ENCODE assay signal across 8 cellular contexts in genomic region chr17:46922487-46922803, GRCh38. TPM values are rescaled to one million over a fixed set of nuclear protein-coding genes. Genes with fewer than 3 reads are reported as not detected.
DNase-seq lines count a peak whose midpoint lies in the region; ATAC-seq, FAIRE-seq and TF ChIP-seq lines count a peak whose summit lies in the region.

No MANE protein-coding gene starts in this region.

- peak overlapping the region; percentile 81 to 96 (median 86) for H3K4me3 ChIP-seq in BLaER1 treated with 17β-estradiol and CSF1 and Interleukin-3, amounts not matched to agents 10 nM and 100 nM
- H3K4me3 ChIP-seq in OCI-LY7 (ENCODE audit: low read depth, low read length, poor library complexity, severe bottlenecking) (peak overlapping the region; percentile 86), endothelial cell of umbilical vein (replicated peaks in 1 of 3; ENCODE audit: insufficient read depth in 1 of 3, low read depth in 1 of 3, low read length in 3 of 3) (peak overlapping the region; percentile 48 to 94 (median 82)), neural cell (ENCODE audit: low read length) (peak overlapping the region; percentile 98)

- intact Hi-C loops in OCI-LY7 (cut with micrococcal nuclease; ENCODE audit: unreplicated experiment) = no loop called here
- intact Hi-C loops in endothelial cell of umbilical vein (cut with micrococcal nuclease) = no loop called here

- peak overlapping the region; percentile 87 to 98 (median 95) for H3K27ac ChIP-seq in BLaER1 treated with 17β-estradiol and CSF1 and Interleukin-3, amounts not matched to agents 10 nM and 100 nM
- H3K27ac ChIP-seq in OCI-LY7 (ENCODE audit: low read depth, low read length, poor library complexity, severe bottlenecking) = peak overlapping the region; percentile 75
- peak overlapping the region; percentile 84 for H3K27ac ChIP-seq in endothelial cell of umbilical vein (ENCODE audit: insufficient read depth, low read depth, low read length)
- H3K27ac ChIP-seq in neural cell (ENCODE audit: low read length) = peak overlapping the region; percentile 98

- TF ChIP-seq RAD21 in neural cell (conservative IDR thresholded peaks at IDR 0.05) = no peak

- DNase-seq in OCI-LY7 (ENCODE audit: low spot score) (no peak), endothelial cell of umbilical vein (ENCODE audit: low read depth, low spot score) (no peak), SW 1271 (lab: John Stamatoyannopoulos, UW) (no peak)

- H4K20me1 ChIP-seq in BLaER1 treated with 17β-estradiol and CSF1 and Interleukin-3, amounts not matched to agents 10 nM and 100 nM = peaks cover 24 to 44% (median 31%) of the 10 kb centered on the region in 11 experiments
- H4K20me1 ChIP-seq in OCI-LY7 (ENCODE audit: insufficient read depth, low read length) (peaks cover 4% of the 10 kb centered on the region; the same call in 1 of the 2 replicates), endothelial cell of umbilical vein (replicated peaks; ENCODE audit: control insufficient read depth, extremely low read depth, insufficient read depth, low read length) (peaks cover 3% of the 10 kb centered on the region), neural cell (ENCODE audit: insufficient read depth) (no peaks in the 10 kb centered on the region)

- no peak for FAIRE-seq in endothelial cell of umbilical vein (lab: Jason Lieb, UNC)

- H3F3A ChIP-seq in neural cell (ENCODE audit: insufficient read depth, low read length, poor library complexity, severe bottlenecking) = no peaks in the 10 kb centered on the region

- H3K4me2 ChIP-seq in BLaER1 treated with 17β-estradiol and CSF1 and Interleukin-3, amounts not matched to agents 10 nM and 100 nM = peak overlapping the region; percentile 41 to 93 (median 86)
- H3K4me2 ChIP-seq in OCI-LY7 (ENCODE audit: low read length) (peak overlapping the region; percentile 71), endothelial cell of umbilical vein (ENCODE audit: insufficient read depth, low read length) (peak overlapping the region; percentile 56), neural cell (ENCODE audit: low read length) (peak overlapping the region; percentile 80)

- TF ChIP-seq EP300 in neural cell (conservative IDR thresholded peaks at IDR 0.05; ENCODE audit: poor library complexity, severe bottlenecking) = no peak

- H3K9ac ChIP-seq in BLaER1 treated with 17β-estradiol and CSF1 and Interleukin-3, amounts not matched to agents 10 nM and 100 nM = peak overlapping the region; percentile 88 to 96 (median 93)
- H3K9ac ChIP-seq in endothelial cell of umbilical vein (replicated peaks; ENCODE audit: extremely low read depth, insufficient read depth, low read length) (peak overlapping the region; percentile 87), neural cell (ENCODE audit: low read length) (peak overlapping the region; percentile 86)

- no peak for TF ChIP-seq POLR2A in endothelial cell of umbilical vein (IDR thresholded peaks at IDR 0.05; ENCODE audit: low read depth, low read length)

- H3K4me1 ChIP-seq in BLaER1 treated with 17β-estradiol and CSF1 and Interleukin-3, amounts not matched to agents 10 nM and 100 nM = peaks cover 30 to 46% (median 36%) of the 10 kb centered on the region in 10 experiments
- H3K4me1 ChIP-seq in OCI-LY7 (ENCODE audit: insufficient read depth, low read length, poor library complexity, severe bottlenecking) = peaks cover 14% of the 10 kb centered on the region
- H3K4me1 ChIP-seq in endothelial cell of umbilical vein (ENCODE audit: control insufficient read depth, extremely low read depth, insufficient read depth, low read length) = peaks cover 10% of the 10 kb centered on the region

- peaks cover 0 to 23% (median 5%) of the 10 kb centered on the region in 11 experiments; a peak in 11 of 22 replicates for H3K36me3 ChIP-seq in BLaER1 treated with 17β-estradiol and CSF1 and Interleukin-3, amounts not matched to agents 10 nM and 100 nM
- 0 out of 2 replicates have a peak, but pooled peaks cover 6% of the 10 kb centered on the region for H3K36me3 ChIP-seq in OCI-LY7 (ENCODE audit: insufficient read depth, low read length)
- no peaks in the 10 kb centered on the region for H3K36me3 ChIP-seq in endothelial cell of umbilical vein (ENCODE audit: control insufficient read depth in 2 of 2, extremely low read depth in 1 of 2, insufficient read depth in 2 of 2, low read length in 2 of 2)
- H3K36me3 ChIP-seq in neural cell (ENCODE audit: insufficient read depth, low read length) = no peaks in the 10 kb centered on the region

- POLR2A ChIA-PET in OCI-LY7 (lab: Charles Lee) = no interaction called here
- POLR2A ChIA-PET in endothelial cell of umbilical vein (lab: Charles Lee) = no interaction called here

- no peaks in the 10 kb centered on the region for H3K9me1 ChIP-seq in endothelial cell of umbilical vein (replicated peaks; ENCODE audit: control insufficient read depth, extremely low read depth, insufficient read depth, low read length)

- H3K9me3 ChIP-seq in BLaER1 treated with 17β-estradiol and CSF1 and Interleukin-3, amounts not matched to agents 10 nM and 100 nM (replicated peaks in 1 of 11) = no peaks in the 10 kb centered on the region
- H3K9me3 ChIP-seq in OCI-LY7 (ENCODE audit: low read length) = no peaks in the 10 kb centered on the region
- H3K9me3 ChIP-seq in endothelial cell of umbilical vein (replicated peaks; ENCODE audit: control insufficient read depth, insufficient read depth, low read length) = no peaks in the 10 kb centered on the region
- H3K9me3 ChIP-seq in neural cell (ENCODE audit: low read length) = no peaks in the 10 kb centered on the region

- H3K79me2 ChIP-seq in OCI-LY7 (ENCODE audit: insufficient read depth, low read depth, low read length) (peaks cover 45% of the 10 kb centered on the region), endothelial cell of umbilical vein (ENCODE audit: control insufficient read depth, insufficient read depth, low read length) (peaks cover 45% of the 10 kb centered on the region), neural cell (replicated peaks; ENCODE audit: insufficient read depth, low read length) (peaks cover 44% of the 10 kb centered on the region)

- BruUV-seq in OCI-LY7 (replicated peaks; lab: Mats Ljungman, UMichigan) (TSS peak; percentile 95), endothelial cell of umbilical vein (replicated peaks; lab: Mats Ljungman, UMichigan) (TSS peak; percentile 71)

- peak overlapping the region; percentile 86 for H2AFZ ChIP-seq in OCI-LY7 (ENCODE audit: low read length)
- peak overlapping the region; percentile 85 for H2AFZ ChIP-seq in endothelial cell of umbilical vein (ENCODE audit: low read depth, low read length)
- peak overlapping the region; percentile 97 for H2AFZ ChIP-seq in neural cell (ENCODE audit: low read depth, low read length)

- H3K9me2 ChIP-seq in OCI-LY7 (ENCODE audit: insufficient read depth, low read length) = no peaks in the 10 kb centered on the region
- no peaks in the 10 kb centered on the region for H3K9me2 ChIP-seq in neural cell (ENCODE audit: insufficient read depth, low read length)

- dilution Hi-C loops in endothelial cell of umbilical vein (cut with MboI; ENCODE audit: extremely low pct_ligation_motif_present, low sequenced_read_pairs) = no loop called here

- CTCF ChIA-PET in OCI-LY7 (lab: Charles Lee; ENCODE audit: unreplicated experiment) (no interaction called here), endothelial cell of umbilical vein (lab: Charles Lee) (no interaction called here)

- TF ChIP-seq CTCF in OCI-LY7 (conservative IDR thresholded peaks at IDR 0.05; ENCODE audit: low read length) (no peak), endothelial cell of umbilical vein (IDR thresholded peaks at IDR 0.05; ENCODE audit: extremely low read depth in 1 of 2, insufficient read depth in 1 of 2, low read depth in 1 of 2, low read length in 2 of 2) (no peak), neural cell (IDR thresholded peaks at IDR 0.05; ENCODE audit: poor library complexity, severe bottlenecking) (no peak)

- no peaks in the 10 kb centered on the region for H3K27me3 ChIP-seq in BLaER1 treated with 17β-estradiol and CSF1 and Interleukin-3, amounts not matched to agents 10 nM and 100 nM
- H3K27me3 ChIP-seq in endothelial cell of umbilical vein (ENCODE audit: control insufficient read depth in 2 of 2, insufficient read depth in 2 of 2, low read length in 2 of 2) (no peaks in the 10 kb centered on the region), neural cell (ENCODE audit: insufficient read depth, low read depth, low read length) (no peaks in the 10 kb centered on the region)

- ATAC-seq in GM18861 (IDR thresholded peaks at IDR 0.05; ENCODE audit: unreplicated experiment) (no peak), HG02840 (IDR thresholded peaks at IDR 0.05; ENCODE audit: low FRiP score, unreplicated experiment) (no peak), GM18502 (IDR thresholded peaks at IDR 0.05; ENCODE audit: poor library complexity, unreplicated experiment) (no peak)

TF ChIP-seq in endothelial cell of umbilical vein, 7 proteins besides CTCF, POLR2A, EP300 and RAD21 (continues in another document):
- no peak for TF ChIP-seq POLR2AphosphoS5 (IDR thresholded peaks at IDR 0.05; ENCODE audit: insufficient read depth, low read depth, low read length)

TF ChIP-seq in neural cell, 6 proteins besides CTCF, POLR2A, EP300 and RAD21 (continues in another document):
- no peak for TF ChIP-seq SMC3 (conservative IDR thresholded peaks at IDR 0.05; ENCODE audit: poor library complexity)

RNA-seq across cellular contexts. Expression of gene GOSR2, which starts 0.5 kb away (rescaled TPM):
- 40.9 and 46.5 TPM in 2 replicates for total RNA-seq in OCI-LY7 (2014; rRNA removed; shearing (Covaris generic))
- 61.6 and 62.8 TPM in 2 replicates for total RNA-seq in OCI-LY7 (2022)
- 53.0 and 54.7 TPM in 2 replicates for total RNA-seq in endothelial cell of umbilical vein
- 42.9 and 48.6 TPM in 2 replicates for polyA plus RNA-seq in endothelial cell of umbilical vein
- 50.7 and 53.7 TPM in 2 replicates for polyA plus RNA-seq in endothelial cell of umbilical vein (2011; cell fraction: cytosol; rRNA removed)
- polyA plus RNA-seq in endothelial cell of umbilical vein (2011; cell fraction: nucleus; rRNA removed) = 72.9 and 74.5 TPM in 2 replicates
- 51.1 and 55.5 TPM in 2 replicates for polyA plus RNA-seq in endothelial cell of umbilical vein (2012)
- polyA minus RNA-seq in endothelial cell of umbilical vein = 76.3 and 83.2 TPM in 2 replicates
- polyA minus RNA-seq in endothelial cell of umbilical vein (2011; cell fraction: cytosol; rRNA and poly(A)+ RNA removed) = 13.9 TPM
- polyA minus RNA-seq in endothelial cell of umbilical vein (2011; cell fraction: nucleus; rRNA and poly(A)+ RNA removed) = 67.3 and 90.9 TPM in 2 replicates
- 41.4 and 47.5 TPM in 2 replicates for polyA plus RNA-seq in neural cell
- polyA minus RNA-seq in neural cell = 66.5 and 70.7 TPM in 2 replicates

RNA-seq across cellular contexts. Expression of gene RPRML, which starts 56.6 kb away (rescaled TPM):
- total RNA-seq in OCI-LY7 (2014; rRNA removed; shearing (Covaris generic)) = 8.8 and 12.8 TPM in 2 replicates
- 0.57 and 1.2 TPM in 2 replicates for total RNA-seq in OCI-LY7 (2022)
- total RNA-seq in endothelial cell of umbilical vein = not detected in 2 replicates
- polyA plus RNA-seq in endothelial cell of umbilical vein = 0.08 and 0.16 TPM in 2 replicates
- 0.06 TPM in 1 of 2 replicates, not detected in the other for polyA plus RNA-seq in endothelial cell of umbilical vein (2011; cell fraction: cytosol; rRNA removed)
- polyA plus RNA-seq in endothelial cell of umbilical vein (2011; cell fraction: nucleus; rRNA removed) = not detected in 2 replicates
- polyA plus RNA-seq in endothelial cell of umbilical vein (2012) = not detected in 2 replicates
- polyA minus RNA-seq in endothelial cell of umbilical vein = not detected in 2 replicates
- not detected for polyA minus RNA-seq in endothelial cell of umbilical vein (2011; cell fraction: cytosol; rRNA and poly(A)+ RNA removed)
- polyA minus RNA-seq in endothelial cell of umbilical vein (2011; cell fraction: nucleus; rRNA and poly(A)+ RNA removed) = not detected in 2 replicates
- polyA plus RNA-seq in neural cell = 4.7 and 9.8 TPM in 2 replicates
- 2.2 and 2.8 TPM in 2 replicates for polyA minus RNA-seq in neural cell
